Comparison of ENCODE assay signal across 8 cellular contexts in genomic region chr12:71685312-71685906, GRCh38. TPM values are rescaled to one million over a fixed set of nuclear protein-coding genes. Genes with fewer than 3 reads are reported as not detected.
DNase-seq lines count a peak whose midpoint lies in the region; ATAC-seq and TF ChIP-seq lines count a peak whose summit lies in the region.

No MANE protein-coding gene starts in this region.

- CTCF ChIA-PET in IMR-90 (lab: Yijun Ruan, JAX): interaction anchor here (0.8 to 1.1 kb wide), 2 partner anchors 8 to 53 kb away, joined by 3 read pairs; no protein-coding TSS in a partner anchor

- H4K20me1 ChIP-seq in IMR-90 (ENCODE audit: insufficient read depth, low read length): no peaks in the 10 kb centered on the region

- no peaks in the 10 kb centered on the region for H3K36me3 Mint-ChIP-seq in mesothelial cell of epicardium

- H3K23ac ChIP-seq in IMR-90 (ENCODE audit: low read depth, low read length): peak overlapping the region; percentile 13; the same call in 1 of the 2 replicates

- no peak overlapping the region for H2AK9ac ChIP-seq in IMR-90 (replicated peaks; ENCODE audit: low read depth, low read length, poor library complexity)

- peak overlapping the region; percentile 97 for H3K4me2 ChIP-seq in IMR-90 (ENCODE audit: low read depth, low read length)

- peak overlapping the region; percentile 82 for H3K27ac Mint-ChIP-seq in mesothelial cell of epicardium

- peaks cover 1% of the 10 kb centered on the region; the same call in 1 of the 2 replicates for H3K4me1 ChIP-seq in IMR-90 (ENCODE audit: control insufficient read depth, insufficient read depth, low read length)

- peak overlapping the region; percentile 74; the same call in 1 of the 2 replicates for H3K9ac ChIP-seq in IMR-90 (ENCODE audit: low read depth, low read length)

- no peaks in the 10 kb centered on the region for H3K9me3 ChIP-seq in IMR-90 (ENCODE audit: control insufficient read depth, insufficient read depth, low read length)

- H3K4me1 Mint-ChIP-seq in mesothelial cell of epicardium: peaks cover 26% of the 10 kb centered on the region

- intact Hi-C loops in IMR-90 (cut with micrococcal nuclease): no loop called here

- no peak overlapping the region for H2BK20ac ChIP-seq in IMR-90 (ENCODE audit: low read depth, low read length)

- H3K27ac ChIP-seq in IMR-90 (ENCODE audit: insufficient read depth, low read length): peak overlapping the region; percentile 81; the same call in 1 of the 2 replicates

- POLR2A ChIA-PET in IMR-90 (lab: Charles Lee; ENCODE audit: unreplicated experiment): no interaction called here

- no peak overlapping the region for H2AK5ac ChIP-seq in IMR-90 (ENCODE audit: low read depth, low read length)

- 0 out of 2 replicates have a peak overlapping the region, but pooled peaks have one; percentile 87 for H2BK120ac ChIP-seq in IMR-90 (ENCODE audit: low read depth, low read length)

- no TSS peak for BruUV-seq in IMR-90 (replicated peaks; lab: Mats Ljungman, UMichigan)

- peak overlapping the region; percentile 90 for H3K4me3 Mint-ChIP-seq in mesothelial cell of epicardium

- H4K8ac ChIP-seq in IMR-90 (ENCODE audit: low read depth in 2 of 2, low read length in 2 of 2): peak overlapping the region in 1 of 2 experiments; percentile 90; a peak in 3 of 4 replicates

- no peaks in the 10 kb centered on the region for H3K27me3 ChIP-seq in IMR-90 (ENCODE audit: control insufficient read depth, insufficient read depth, low read length)

- no peak overlapping the region; the same call in 1 of the 2 replicates for H3K18ac ChIP-seq in IMR-90 (ENCODE audit: low read depth, low read length)

- TF ChIP-seq CTCF in IMR-90 (conservative IDR thresholded peaks at IDR 0.05; ENCODE audit: low read depth, low read length): no peak
- no peak for TF ChIP-seq CTCF in cardiac fibroblast (IDR thresholded peaks at IDR 0.05; ENCODE audit: low read depth, low read length)
- TF ChIP-seq CTCF in mesothelial cell of epicardium (IDR thresholded peaks at IDR 0.05; ENCODE audit: unreplicated experiment): no peak

- H4K91ac ChIP-seq in IMR-90 (ENCODE audit: insufficient read depth, low read depth, low read length): 0 out of 2 replicates have a peak overlapping the region, but pooled peaks have one; percentile 86

- TF ChIP-seq RAD21 in IMR-90 (IDR thresholded peaks at IDR 0.05; ENCODE audit: low read length): no peak

- H3K14ac ChIP-seq in IMR-90 (replicated peaks; ENCODE audit: low read depth, low read length): peak overlapping the region; percentile 77

- no peaks in the 10 kb centered on the region for H3K9me1 ChIP-seq in IMR-90 (ENCODE audit: insufficient read depth, low read length)

- H3K4ac ChIP-seq in IMR-90 (ENCODE audit: low read depth, low read length): peak overlapping the region; percentile 63; the same call in 1 of the 2 replicates

- in situ Hi-C loops in ACHN (cut with HindIII; ENCODE audit: low pct_ligation_motif_present, low pct_unique_long_range_greater_than_20kb, low sequenced_read_pairs): no loop called here
- in situ Hi-C loops in IMR-90 (cut with MboI; ENCODE audit: low sequenced_read_pairs): no loop called here

- no peaks in the 10 kb centered on the region for H3K9me3 Mint-ChIP-seq in mesothelial cell of epicardium

- H3K27me3 Mint-ChIP-seq in mesothelial cell of epicardium (ENCODE audit: low read depth): no peaks in the 10 kb centered on the region

- dilution Hi-C loops in IMR-90 (cut with HindIII; ENCODE audit: low sequenced_read_pairs, unreplicated experiment): no loop called here

- no peak for ATAC-seq in IMR-90 (ENCODE audit: low read depth)
- ATAC-seq in GM19023 (IDR thresholded peaks at IDR 0.05; ENCODE audit: unreplicated experiment): no peak

- H3K56ac ChIP-seq in IMR-90 (ENCODE audit: extremely low read depth, insufficient read depth, low read length): peak overlapping the region; percentile 63

- no peaks in the 10 kb centered on the region for H3K36me3 ChIP-seq in IMR-90 (ENCODE audit: control insufficient read depth, insufficient read depth, low read length)

- H3K79me1 ChIP-seq in IMR-90 (ENCODE audit: low read depth in 1 of 2, low read length in 2 of 2): peaks cover 4 to 14% of the 10 kb centered on the region in 2 experiments; a peak in 3 of 4 replicates

- TF ChIP-seq POLR2A in IMR-90 (IDR thresholded peaks at IDR 0.05; ENCODE audit: low read depth, low read length): no peak

- WGBS in IMR-90 (ENCODE audit: extremely low coverage in 2 of 2, insufficient read length in 1 of 2), 2 experiments: 67% methylated on average over 3 of the region's 19 CpGs; no CpG with 5 or more reads in 1 of the 2 experiments

- DNase-seq in ACHN (peak; percentile 31), IMR-90 (no peak), cardiac fibroblast (ENCODE audit: low read depth in 2 of 2) (no peak), mesothelial cell of epicardium (ENCODE audit: low spot score in 2 of 2, unreplicated experiment in 2 of 2) (no peak), iPS-NIHi11 (ENCODE audit: low spot score) (no peak), NCI-H2029 treated with DMSO at 0.1 percent for 48 hours (lab: John Stamatoyannopoulos, UW) (no peak), NCI-H526 treated with DMSO at 0.1 percent for 48 hours (lab: John Stamatoyannopoulos, UW) (no peak)

- H2BK5ac ChIP-seq in IMR-90 (ENCODE audit: low read depth, low read length, poor library complexity, severe bottlenecking): peak overlapping the region; percentile 88

- H4K5ac ChIP-seq in IMR-90 (ENCODE audit: low read depth, low read length): peak overlapping the region; percentile 69; the same call in 1 of the 2 replicates

- H2AFZ ChIP-seq in IMR-90 (replicated peaks; ENCODE audit: low read length, poor library complexity): peak overlapping the region; percentile 98

- H3K4me3 ChIP-seq in IMR-90 (ENCODE audit: insufficient read depth, low read depth, low read length): peak overlapping the region; percentile 78
- peak overlapping the region; percentile 71 to 80 for H3K4me3 ChIP-seq in cardiac fibroblast (replicated peaks in 1 of 2; ENCODE audit: low read depth in 2 of 2, low read length in 2 of 2)

- H2BK15ac ChIP-seq in IMR-90 (ENCODE audit: low read depth, low read length): no peak overlapping the region

TF ChIP-seq in IMR-90, 13 proteins besides CTCF, POLR2A, EP300 and RAD21:
- no peak for TF ChIP-seq SMC3 (IDR thresholded peaks at IDR 0.05; ENCODE audit: low read depth, low read length)
- TF ChIP-seq BHLHE40 (IDR thresholded peaks at IDR 0.05; ENCODE audit: low read depth, low read length): no peak
- TF ChIP-seq MAFK (IDR thresholded peaks at IDR 0.05; ENCODE audit: low read depth, low read length): no peak
- no peak for TF ChIP-seq CEBPB (IDR thresholded peaks at IDR 0.05; ENCODE audit: low read depth, low read length)
- no peak for TF ChIP-seq RFX5 (IDR thresholded peaks at IDR 0.05; ENCODE audit: low read depth, low read length)
- no peak for TF ChIP-seq USF2 (IDR thresholded peaks at IDR 0.05; ENCODE audit: low read depth, low read length)
- TF ChIP-seq FOS (IDR thresholded peaks at IDR 0.05; ENCODE audit: low read depth, low read length): no peak
- TF ChIP-seq RCOR1 (IDR thresholded peaks at IDR 0.05; ENCODE audit: insufficient replicate concordance, low read length): no peak
- TF ChIP-seq CHD1 (IDR thresholded peaks at IDR 0.05; ENCODE audit: low read depth, low read length): no peak
- no peak for TF ChIP-seq ELK1 (IDR thresholded peaks at IDR 0.05; ENCODE audit: borderline replicate concordance, low read depth, low read length)
- TF ChIP-seq MAZ (IDR thresholded peaks at IDR 0.05; ENCODE audit: borderline replicate concordance, low read depth, low read length): no peak
- no peak for TF ChIP-seq MXI1 (IDR thresholded peaks at IDR 0.05; ENCODE audit: borderline replicate concordance, low read depth, low read length)
- TF ChIP-seq NFE2L2 (IDR thresholded peaks at IDR 0.05; ENCODE audit: low read depth, low read length): no peak
TF ChIP-seq in IMR-90: peak in this region for 0.

RNA-seq across cellular contexts. Expression of gene TMEM19, which starts 0.5 kb away (rescaled TPM):
- total RNA-seq in IMR-90 (2012; rRNA removed) (28.7 and 43.9 TPM in 2 replicates), mesothelial cell of epicardium (14.0 to 20.2 TPM (median 17.3 TPM) in 3 replicates)
- 8.9 and 11.4 TPM in 2 replicates for polyA plus RNA-seq in IMR-90 (2012; rRNA removed)
- 1.1 and 3.1 TPM in 2 replicates for polyA plus RNA-seq in IMR-90 (2012; cell fraction: cytosol; rRNA removed)
- 0.57 and 4.3 TPM in 2 replicates for polyA plus RNA-seq in IMR-90 (2012; cell fraction: nucleus; rRNA removed; ENCODE audit: low replicate concordance)

RNA-seq across cellular contexts. Expression of gene THAP2, which starts 21.3 kb away (rescaled TPM):
- 1.4 and 2.8 TPM in 2 replicates for total RNA-seq in IMR-90 (2012; rRNA removed)
- polyA plus RNA-seq in IMR-90 (2012; rRNA removed): 1.7 and 2.5 TPM in 2 replicates
- 0.66 and 1.2 TPM in 2 replicates for polyA plus RNA-seq in IMR-90 (2012; cell fraction: cytosol; rRNA removed)
- 1.4 and 4.3 TPM in 2 replicates for polyA plus RNA-seq in IMR-90 (2012; cell fraction: nucleus; rRNA removed; ENCODE audit: low replicate concordance)
- 7.8 to 8.9 TPM (median 8.9 TPM) in 3 replicates for total RNA-seq in mesothelial cell of epicardium

RNA-seq across cellular contexts. Expression of gene ZFC3H1, which starts 21.8 kb away (rescaled TPM):
- 16.8 and 28.6 TPM in 2 replicates for total RNA-seq in IMR-90 (2012; rRNA removed)
- polyA plus RNA-seq in IMR-90 (2012; rRNA removed): 16.8 and 23.3 TPM in 2 replicates
- 3.9 and 5.0 TPM in 2 replicates for polyA plus RNA-seq in IMR-90 (2012; cell fraction: cytosol; rRNA removed)
- 30.3 and 186 TPM in 2 replicates for polyA plus RNA-seq in IMR-90 (2012; cell fraction: nucleus; rRNA removed; ENCODE audit: low replicate concordance)
- total RNA-seq in mesothelial cell of epicardium: 53.5 to 55.5 TPM (median 55.3 TPM) in 3 replicates
